9 cellular contexts compared by ENCODE assay signal in genomic region chr15:63945005-63945788, GRCh38.
A peak's percentile ranks its signal among the peaks of the same experiment; 100 is the strongest.
DNase-seq lines count a peak whose midpoint lies in the region; ATAC-seq and TF ChIP-seq lines count a peak whose summit lies in the region.
"Had no signal": no experiment of that assay in that cellular context is flagged by ENCODE, and none has a peak within 500 bp of the region (broad histone marks: within the 10 kb centered on the region; RNA-seq: fewer than 3 reads in every experiment).

No MANE protein-coding gene starts in this region.

- in situ Hi-C loops in T47D (cut with HindIII; ENCODE audit: low pct_unique_long_range_greater_than_20kb, low sequenced_read_pairs): no loop called here

- DNase-seq in NCI-H1417 (lab: John Stamatoyannopoulos, UW) (peak; percentile 13 to 52 (median 50)), NCI-H1417 treated with DMSO at 0.1 percent for 48 hours (lab: John Stamatoyannopoulos, UW) (no peak), NCI-H1105 (lab: John Stamatoyannopoulos, UW) (peak; percentile 29), T47D (ENCODE audit: low read depth in 1 of 2, low spot score in 1 of 2) (peak; percentile 47 to 92), iris pigment epithelial cell (ENCODE audit: low read depth) (peak; percentile 53)
- peak; percentile 51 to 58 for DNase-seq in stimulated activated CD4-positive, alpha-beta T cell treated with anti-CD3 and anti-CD28 coated beads, Interleukin-1b, Interleukin-23, amount 100 ng/mL, for 4 hours (ENCODE audit: low read depth in 2 of 2)

- ATAC-seq in GM21576 (IDR thresholded peaks at IDR 0.05; ENCODE audit: unreplicated experiment): no peak

- H3K4me3 ChIP-seq in WI38 (ENCODE audit: low read depth, low read length): no peak overlapping the region
- H3K4me3 ChIP-seq: BLaER1 had no signal

- peak; percentile 98 for TF ChIP-seq CTCF in WI38 (IDR thresholded peaks at IDR 0.05; ENCODE audit: low read depth, low read length)
